In genomic region chr11:85898456-85898855, GRCh38 we compare ENCODE assay signal across 36 cellular contexts. TPM values are rescaled to one million over a fixed set of nuclear protein-coding genes. Genes with fewer than 3 reads are reported as not detected.
"Had no signal": no experiment of that assay in that cellular context is flagged by ENCODE, and none has a peak within 500 bp of the region (broad histone marks: within the 10 kb centered on the region; RNA-seq: fewer than 3 reads in every experiment).

No MANE protein-coding gene starts in this region.

- H3K9me3 ChIP-seq: adrenal gland, body of pancreas, esophagus muscularis mucosa, gastroesophageal sphincter had no signal

- H3K36me3 ChIP-seq: adrenal gland, esophagus muscularis mucosa, gastroesophageal sphincter, WERI-Rb-1 had no signal

- H3K27ac ChIP-seq: adrenal gland, body of pancreas, esophagus muscularis mucosa, gastroesophageal sphincter, WERI-Rb-1 had no signal

- H3K9me3 Mint-ChIP-seq: activated B cell treated with CpG ODN at 0.5 μM for 24 hours; activated CD8-positive, alpha-beta T cell treated with anti-CD3 and anti-CD28 coated beads for 36 hours; activated T-cell treated with anti-CD3 and anti-CD28 coated beads, Interleukin-2, amount 50 U/mL, for 4 hours; activated T-helper 17 cell treated with anti-CD3 and anti-CD28 coated beads, Interleukin-2, amount 50 U/mL, for 72 hours; effector memory CD8-positive, alpha-beta T cell; T-helper 2 cell treated with Interferon-gamma antibody and Interleukin-4, amounts not matched to agents 5 μg/mL and 100 μg/mL, for 36 hours had no signal

- H3K4me1 ChIP-seq: adrenal gland, body of pancreas, esophagus muscularis mucosa, gastroesophageal sphincter had no signal

- ATAC-seq: activated CD4-positive, CD25-positive, alpha-beta regulatory T cell treated with anti-CD3 and anti-CD28 coated beads, Interleukin-2, amount 50 U/mL, for 24 hours; activated CD8-positive, alpha-beta T cell treated with anti-CD3 and anti-CD28 coated beads for 36 hours; activated T-cell treated with anti-CD3 and anti-CD28 coated beads, Interleukin-2, amount 50 U/mL, for 4 hours; activated T-helper 17 cell treated with anti-CD3 and anti-CD28 coated beads, Interleukin-2, amount 50 U/mL, for 72 hours; body of pancreas; effector memory CD8-positive, alpha-beta T cell; gastroesophageal sphincter; T-helper 17 cell had no signal

- H3K27ac Mint-ChIP-seq: activated B cell treated with CpG ODN at 0.5 μM for 24 hours; activated CD8-positive, alpha-beta T cell treated with anti-CD3 and anti-CD28 coated beads for 36 hours; activated naive CD8-positive, alpha-beta T cell; activated T-helper 17 cell treated with anti-CD3 and anti-CD28 coated beads, Interleukin-2, amount 50 U/mL, for 72 hours; effector memory CD8-positive, alpha-beta T cell; T-helper 17 cell; T-helper 2 cell treated with Interferon-gamma antibody and Interleukin-4, amounts not matched to agents 5 μg/mL and 100 μg/mL, for 36 hours had no signal

- H3K27me3 ChIP-seq: adrenal gland, body of pancreas, esophagus muscularis mucosa, gastroesophageal sphincter had no signal

- DNase-seq: activated B cell treated with CpG ODN at 0.5 μM for 24 hours; activated CD4-positive, alpha-beta T cell treated with anti-CD3 and anti-CD28 coated beads for 48 hours; activated CD4-positive, alpha-beta T cell treated with anti-CD3 and anti-CD28 coated beads, Interleukin-2, amount 50 U/mL, for 1 hour; activated CD4-positive, alpha-beta T cell treated with anti-CD3 and anti-CD28 coated beads, Interleukin-2, amount 50 U/mL, for 48 hours; activated CD8-positive, alpha-beta memory T cell treated with anti-CD3 and anti-CD28 coated beads for 24 hours; activated CD8-positive, alpha-beta T cell treated with anti-CD3 and anti-CD28 coated beads for 36 hours; activated effector memory CD4-positive, alpha-beta T cell treated with Interleukin-2 at 50 U/mL for 16 hours; activated gamma-delta T cell treated with Interleukin-2 at 50 U/mL for 16 hours; activated naive CD4-positive, alpha-beta T cell treated with anti-CD3 and anti-CD28 coated beads, Interleukin-2, amount 50 U/mL, for 16 hours; activated naive CD4-positive, alpha-beta T cell treated with Interleukin-2 at 50 U/mL for 16 hours; activated T-cell treated with anti-CD3 and anti-CD28 coated beads, Interleukin-2, amount 50 U/mL, for 4 hours; adrenal gland; amygdala; aorta; body of pancreas; caudate nucleus; cortex of kidney; dermis blood vessel endothelial cell; effector CD4-positive, alpha-beta T cell; effector memory CD8-positive, alpha-beta T cell; erythroblast; foreskin melanocyte; head of caudate nucleus; T-helper 17 cell; T1000; WERI-Rb-1 had no signal

- FAIRE-seq: colon had no signal

- H3K4me3 ChIP-seq: adrenal gland, body of pancreas, esophagus muscularis mucosa, gastroesophageal sphincter had no signal

- H3K27me3 Mint-ChIP-seq: activated T-helper 17 cell treated with anti-CD3 and anti-CD28 coated beads, Interleukin-2, amount 50 U/mL, for 72 hours; effector memory CD8-positive, alpha-beta T cell; T-helper 17 cell had no signal

- H3K4me3 Mint-ChIP-seq: activated B cell treated with CpG ODN at 0.5 μM for 24 hours; activated CD8-positive, alpha-beta T cell treated with anti-CD3 and anti-CD28 coated beads for 36 hours; activated naive CD8-positive, alpha-beta T cell; activated T-cell treated with anti-CD3 and anti-CD28 coated beads, Interleukin-2, amount 50 U/mL, for 4 hours; activated T-helper 17 cell treated with anti-CD3 and anti-CD28 coated beads, Interleukin-2, amount 50 U/mL, for 72 hours; effector memory CD8-positive, alpha-beta T cell; T-helper 17 cell; T-helper 2 cell treated with Interferon-gamma antibody and Interleukin-4, amounts not matched to agents 5 μg/mL and 100 μg/mL, for 36 hours had no signal

- H3K4me1 Mint-ChIP-seq: activated B cell treated with CpG ODN at 0.5 μM for 24 hours; activated T-helper 17 cell treated with anti-CD3 and anti-CD28 coated beads, Interleukin-2, amount 50 U/mL, for 72 hours; T-helper 17 cell had no signal

RNA-seq across cellular contexts. Expression of gene CCDC83, which starts 43.3 kb away (rescaled TPM):
- total RNA-seq: activated B cell treated with CpG ODN at 0.5 μM for 24 hours; activated CD8-positive, alpha-beta T cell treated with anti-CD3 and anti-CD28 coated beads for 36 hours; activated T-cell treated with anti-CD3 and anti-CD28 coated beads, Interleukin-2, amount 50 U/mL, for 4 hours; activated T-helper 17 cell treated with anti-CD3 and anti-CD28 coated beads, Interleukin-2, amount 50 U/mL, for 72 hours; adrenal gland; aorta; body of pancreas; chondrocyte; dermis blood vessel endothelial cell; esophagus muscularis mucosa; fibroblast of villous mesenchyme; gastroesophageal sphincter; glomerular endothelial cell had no signal
- polyA plus RNA-seq: adrenal gland, aorta had no signal
